Comparison of ENCODE assay signal across 8 cellular contexts in the genomic region with DNA sequence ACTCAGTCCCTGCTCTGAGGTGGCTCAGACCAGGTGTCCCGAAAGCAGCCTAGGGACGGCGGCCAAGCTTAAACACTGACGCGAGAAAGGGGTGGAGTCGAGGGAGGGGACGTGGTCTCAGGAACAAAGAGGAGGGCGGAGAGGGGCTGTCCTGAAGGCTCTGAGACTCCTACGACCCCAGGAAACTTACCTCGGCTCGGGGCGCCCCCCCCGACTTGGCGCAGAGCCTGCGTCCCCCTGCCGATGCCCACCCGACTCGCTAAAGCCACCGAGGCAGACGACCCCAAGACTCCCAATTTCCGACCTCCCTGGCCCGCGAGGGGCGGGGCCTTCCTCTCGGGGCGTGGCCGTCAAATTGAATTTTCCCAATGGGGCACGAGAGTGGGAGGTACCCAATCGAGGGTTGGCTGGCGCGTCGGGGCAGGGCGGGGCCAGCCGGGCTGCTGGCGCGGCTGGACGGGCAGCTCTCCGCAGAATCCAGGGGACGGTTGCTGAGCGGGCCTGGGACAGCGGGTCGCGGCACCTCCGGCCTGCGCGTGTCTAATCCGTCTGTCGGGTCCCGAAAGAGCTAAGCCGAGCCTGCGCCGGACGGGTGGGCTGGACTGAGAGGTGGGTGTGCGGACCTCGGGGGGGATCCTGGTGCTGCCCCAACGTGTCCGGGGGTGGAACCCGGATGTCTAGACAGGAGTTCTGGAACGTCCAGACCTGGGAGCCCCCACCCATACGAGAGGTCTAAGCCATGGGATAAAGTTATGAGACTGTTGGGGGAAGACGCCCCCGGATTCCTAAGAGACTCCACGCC. TPM values are rescaled to one million over a fixed set of nuclear protein-coding genes. Genes with fewer than 3 reads are reported as not detected.
A peak's percentile ranks its signal among the peaks of the same experiment; 100 is the strongest.
DNase-seq lines count a peak whose midpoint lies in the region; ATAC-seq and TF ChIP-seq lines count a peak whose summit lies in the region.

A gene (plus strand): TSS at position 471 of the 802 bp plus-strand sequence. CDS start 1,941 bp downstream, outside the sequence.

- TF ChIP-seq POLR2A in NB4 (IDR thresholded peaks at IDR 0.05; ENCODE audit: extremely low read depth, insufficient read length) (peak; percentile 76), tibial nerve (IDR thresholded peaks at IDR 0.05) (peak; percentile 96 to 99)

- H3K36me3 ChIP-seq in GM06990 (ENCODE audit: control insufficient read depth, insufficient read depth, low read length) (no peaks in the 10 kb centered on the region), parathyroid adenoma (ENCODE audit: control insufficient read depth, insufficient read depth, low read length) (no peaks in the 10 kb centered on the region), tibial nerve (no peaks in the 10 kb centered on the region)

- H3K79me2 ChIP-seq in parathyroid adenoma, result no peaks in the 10 kb centered on the region

- H3K9ac ChIP-seq in parathyroid adenoma, result no peak within 1 kb of the TSS

- DNase-seq in GM06990 (ENCODE audit: extremely low read depth, insufficient read length), result peak; percentile 92
- DNase-seq in HFF-Myc (ENCODE audit: extremely low read depth, low read depth), result peak; percentile 51
- DNase-seq in NB4 (ENCODE audit: low read depth), result peak; percentile 90
- DNase-seq in SW 1271 (lab: John Stamatoyannopoulos, UW), result peak; percentile 68 to 77
- DNase-seq in activated naive CD8-positive, alpha-beta T cell treated with anti-CD3 and anti-CD28 coated beads, Interleukin-2, amount 50 U/mL, for 16 hours (ENCODE audit: low read depth, low spot score), result peak; percentile 88
- peak; percentile 95 for DNase-seq in Right ventricle myocardium inferior (ENCODE audit: missing footprints)
- peak; percentile 88 to 89 for DNase-seq in tibial nerve (ENCODE audit: low spot score in 2 of 2)

- peak within 1 kb of the TSS; percentile 91 for H3K4me2 ChIP-seq in parathyroid adenoma (ENCODE audit: low read length)

- H3K4me3 ChIP-seq in GM06990 (replicated peaks; ENCODE audit: low read depth, low read length), result peak within 1 kb of the TSS; percentile 82
- peak within 1 kb of the TSS; percentile 72 for H3K4me3 ChIP-seq in HFF-Myc (replicated peaks; ENCODE audit: low read depth, low read length)
- peak within 1 kb of the TSS; percentile 59 for H3K4me3 ChIP-seq in NB4 (ENCODE audit: low read depth, low read length)
- H3K4me3 ChIP-seq in parathyroid adenoma (ENCODE audit: low read depth, low read length), result peak within 1 kb of the TSS; percentile 81
- peak within 1 kb of the TSS; percentile 62 to 80 (median 69) for H3K4me3 ChIP-seq in tibial nerve

- H2AFZ ChIP-seq in parathyroid adenoma, result peak within 1 kb of the TSS; percentile 77

- H3K27ac ChIP-seq in parathyroid adenoma, result peak within 1 kb of the TSS; percentile 64
- peak within 1 kb of the TSS; percentile 89 to 99 (median 98) for H3K27ac ChIP-seq in tibial nerve

- ATAC-seq in Right ventricle myocardium inferior, result peak; percentile 82

- no peaks in the 10 kb centered on the region for H3K9me3 ChIP-seq in parathyroid adenoma (ENCODE audit: control insufficient read depth, low read length)
- no peaks in the 10 kb centered on the region for H3K9me3 ChIP-seq in tibial nerve

- intact Hi-C loops in Right ventricle myocardium inferior (cut with DNase I), result no loop called here

- peaks cover 3% of the 10 kb centered on the region for H3K4me1 ChIP-seq in parathyroid adenoma
- H3K4me1 ChIP-seq in tibial nerve, result peaks cover 0 to 48% (median 40%) of the 10 kb centered on the region in 4 donors

- WGBS in tibial nerve, 2 donors, result 1% methylated on average over 52 to 58 of the region's 63 CpGs

- TF ChIP-seq CTCF in GM06990 (IDR thresholded peaks at IDR 0.05; ENCODE audit: insufficient read depth, low read length, poor library complexity, severe bottlenecking) (no peak), HFF-Myc (IDR thresholded peaks at IDR 0.05; ENCODE audit: low read depth, low read length, missing control alignments) (no peak), NB4 (IDR thresholded peaks at IDR 0.05; ENCODE audit: low read depth, low read length) (no peak), parathyroid adenoma (IDR thresholded peaks at IDR 0.05) (no peak), tibial nerve (IDR thresholded peaks at IDR 0.05) (peak in 2 of 5 experiments; percentile 47 to 53)

- TF ChIP-seq EP300 in tibial nerve (IDR thresholded peaks at IDR 0.05), result peak; percentile 64 to 99

- H3K27me3 ChIP-seq in GM06990 (replicated peaks; ENCODE audit: control insufficient read depth, insufficient read depth, low read length), result no peaks in the 10 kb centered on the region
- H3K27me3 ChIP-seq in parathyroid adenoma (ENCODE audit: control insufficient read depth, insufficient read depth, low read length), result no peaks in the 10 kb centered on the region
- H3K27me3 ChIP-seq in tibial nerve, result no peaks in the 10 kb centered on the region

RNA-seq across cellular contexts. Expression of the gene that starts here (rescaled TPM):
- total RNA-seq in Right ventricle myocardium inferior, result 250 TPM
- total RNA-seq in tibial nerve, result 100 to 1,000 TPM; 173 to 294 (median 253) TPM

Comparison
In these comparisons a context has a peak if more than half of its experiments do, and no peak if none do; other contexts are left out.
1. Peak in every context shown above with its lines: DNase-seq, ATAC-seq, H3K4me3 ChIP-seq and H3K27ac ChIP-seq.